Comparison of ENCODE assay signal across 8 cellular contexts in genomic region chr10:11863353-11864105, GRCh38. TPM values are rescaled to one million over a fixed set of nuclear protein-coding genes. Genes with fewer than 3 reads are reported as not detected.
DNase-seq lines count a peak whose midpoint lies in the region; ATAC-seq, FAIRE-seq and TF ChIP-seq lines count a peak whose summit lies in the region.

No MANE protein-coding gene starts in this region.

- H3K9me3 ChIP-seq in CD4-positive, alpha-beta T cell (ENCODE audit: control insufficient read depth, low read length) = no peaks in the 10 kb centered on the region

- intact Hi-C loops in CD4-positive, alpha-beta T cell (cut with DNase I, micrococcal nuclease) = no loop called here
- intact Hi-C loops in Calu3 (cut with micrococcal nuclease; ENCODE audit: unreplicated experiment) = no loop called here

- FAIRE-seq in D721Med (lab: Jason Lieb, UNC) = no peak

- BruUV-seq in Calu3 (replicated peaks; lab: Mats Ljungman, UMichigan) = no TSS peak

- DNase-seq in CD4-positive, alpha-beta T cell = peak in 6 of 10 experiments; percentile 11 to 56 (median 37)
- DNase-seq in activated CD8-positive, alpha-beta memory T cell treated with anti-CD3 and anti-CD28 coated beads, Interleukin-2, amount 50 U/mL, for 48 hours = peak; percentile 63
- peak; percentile 27 to 45 for DNase-seq in stimulated activated CD4-positive, alpha-beta T cell treated with anti-CD3 and anti-CD28 coated beads, Interleukin-4, amount 100 ng/mL, for 4 hours
- no peak for DNase-seq in D721Med (ENCODE audit: insufficient read length, low spot score)
- DNase-seq in SW480 (ENCODE audit: low spot score) = no peak
- DNase-seq in Calu3 = no peak

- no peaks in the 10 kb centered on the region for H3K27me3 ChIP-seq in CD4-positive, alpha-beta T cell (ENCODE audit: control insufficient read depth, insufficient read depth, low read length)

- no peaks in the 10 kb centered on the region for H3K9me3 Mint-ChIP-seq in CD4-positive, alpha-beta T cell
- H3K9me3 Mint-ChIP-seq in Calu3 (ENCODE audit: low read depth, unreplicated experiment) = no peaks in the 10 kb centered on the region

- H3K4me1 Mint-ChIP-seq in CD4-positive, alpha-beta T cell (ENCODE audit: low read depth) = peaks cover 15% of the 10 kb centered on the region
- H3K4me1 Mint-ChIP-seq in Calu3 (ENCODE audit: low read depth, unreplicated experiment) = no peaks in the 10 kb centered on the region

- CTCF ChIA-PET in CD4-positive, alpha-beta T cell (lab: Charles Lee) = no interaction called here
- CTCF ChIA-PET in Calu3 (lab: Charles Lee) = no interaction called here

- no peak for ATAC-seq in CD4-positive, alpha-beta T cell (ENCODE audit: poor library complexity)
- peak; percentile 98 for ATAC-seq in GM19467 (IDR thresholded peaks at IDR 0.05; ENCODE audit: unreplicated experiment)
- peak; percentile 90 for ATAC-seq in HG03520 (IDR thresholded peaks at IDR 0.05; ENCODE audit: unreplicated experiment)

- no peak for TF ChIP-seq CTCF in CD4-positive, alpha-beta T cell (IDR thresholded peaks at IDR 0.05)
- TF ChIP-seq CTCF in D721Med (IDR thresholded peaks at IDR 0.05; ENCODE audit: insufficient read depth, missing control alignments) (no peak), Calu3 (IDR thresholded peaks at IDR 0.05; ENCODE audit: unreplicated experiment) (no peak)

- no peaks in the 10 kb centered on the region for H3K36me3 Mint-ChIP-seq in CD4-positive, alpha-beta T cell (ENCODE audit: low read depth)
- H3K36me3 Mint-ChIP-seq in Calu3 (ENCODE audit: insufficient read depth, unreplicated experiment) = peaks cover 34% of the 10 kb centered on the region

- H3K27ac Mint-ChIP-seq in CD4-positive, alpha-beta T cell = no peak overlapping the region
- no peak overlapping the region for H3K27ac Mint-ChIP-seq in Calu3 (ENCODE audit: unreplicated experiment)

- no peak overlapping the region for H3K4me3 Mint-ChIP-seq in CD4-positive, alpha-beta T cell
- no peak overlapping the region for H3K4me3 Mint-ChIP-seq in Calu3 (ENCODE audit: low read depth, unreplicated experiment)

- H3K27ac ChIP-seq in CD4-positive, alpha-beta T cell (ENCODE audit: low read depth, low read length) = peak overlapping the region; percentile 62

- H3K27me3 Mint-ChIP-seq in CD4-positive, alpha-beta T cell = peaks cover 5% of the 10 kb centered on the region
- no peaks in the 10 kb centered on the region for H3K27me3 Mint-ChIP-seq in Calu3 (ENCODE audit: unreplicated experiment)

- POLR2A ChIA-PET in CD4-positive, alpha-beta T cell (lab: Charles Lee) = no interaction called here

RNA-seq across cellular contexts. Expression of gene PROSER2, which starts 40.4 kb away (rescaled TPM):
- total RNA-seq in CD4-positive, alpha-beta T cell = 1 to 10 TPM; 1.1 TPM
- total RNA-seq in Calu3 (2022) = 18.8 and 19.5 TPM in 2 replicates

Comparison
In these comparisons a context has a peak if more than half of its experiments do, and no peak if none do; other contexts are left out.
1. DNase-seq: peak in CD4-positive, alpha-beta T cell (6 of 10), activated CD8-positive, alpha-beta memory T cell treated with anti-CD3 and anti-CD28 coated beads, Interleukin-2, amount 50 U/mL, for 48 hours (single experiment) and stimulated activated CD4-positive, alpha-beta T cell treated with anti-CD3 and anti-CD28 coated beads, Interleukin-4, amount 100 ng/mL, for 4 hours (2 of 2); none in D721Med (single experiment), SW480 (single experiment) and Calu3 (single experiment).